9 cellular contexts compared by ENCODE assay signal in genomic region chr11:114296190-114296978, GRCh38. TPM values are rescaled to one million over a fixed set of nuclear protein-coding genes. Genes with fewer than 3 reads are reported as not detected.
A peak's percentile ranks its signal among the peaks of the same experiment; 100 is the strongest.
DNase-seq lines count a peak whose midpoint lies in the region; ATAC-seq and TF ChIP-seq lines count a peak whose summit lies in the region.
"Had no signal": no experiment of that assay in that cellular context is flagged by ENCODE, and none has a peak within 500 bp of the region (broad histone marks: within the 10 kb centered on the region; RNA-seq: fewer than 3 reads in every experiment).

NNMT (plus strand) TSS chr11:114296399; CDS start chr11:114296557, 158 bp downstream.

- H3K27ac ChIP-seq in right lobe of liver: peak within 1 kb of the TSS; percentile 89 to 98 (median 95)
- H3K27ac ChIP-seq in suprapubic skin: peak within 1 kb of the TSS; percentile 94
- H3K27ac ChIP-seq: neutrophil had no signal

- peak; percentile 42 to 82 (median 68) for ATAC-seq in right lobe of liver

- TF ChIP-seq EP300 in suprapubic skin (IDR thresholded peaks at IDR 0.05): no peak

- no peaks in the 10 kb centered on the region for H3K36me3 Mint-ChIP-seq in activated CD4-positive, alpha-beta T cell treated with anti-CD3 and anti-CD28 coated beads, Interleukin-2, amount 10 ng/mL, durations not matched to agents 24 days and 14 days (ENCODE audit: low read depth)

- no peak within 1 kb of the TSS for H3K4me3 Mint-ChIP-seq in activated CD4-positive, alpha-beta T cell treated with anti-CD3 and anti-CD28 coated beads, Interleukin-2, amount 10 ng/mL, durations not matched to agents 24 days and 14 days

- H3K27me3 ChIP-seq in right lobe of liver (no peaks in the 10 kb centered on the region), suprapubic skin (no peaks in the 10 kb centered on the region)
- H3K27me3 ChIP-seq: neutrophil had no signal

- H3K36me3 ChIP-seq in right lobe of liver: peaks cover 0 to 26% (median 9%) of the 10 kb centered on the region in 4 donors
- peaks cover 8% of the 10 kb centered on the region for H3K36me3 ChIP-seq in suprapubic skin
- H3K36me3 ChIP-seq: neutrophil had no signal

- no peak within 1 kb of the TSS for H3K27ac Mint-ChIP-seq in activated CD4-positive, alpha-beta T cell treated with anti-CD3 and anti-CD28 coated beads, Interleukin-2, amount 10 ng/mL, durations not matched to agents 24 days and 14 days

- H3K9me3 Mint-ChIP-seq in activated CD4-positive, alpha-beta T cell treated with anti-CD3 and anti-CD28 coated beads, Interleukin-2, amount 10 ng/mL, durations not matched to agents 24 days and 14 days: peaks cover 6% of the 10 kb centered on the region

- TF ChIP-seq POLR2A in right lobe of liver (IDR thresholded peaks at IDR 0.05) (peak; percentile 95), suprapubic skin (IDR thresholded peaks at IDR 0.05) (peak; percentile 27 to 88)

- peak within 1 kb of the TSS; percentile 68 for H3K4me3 ChIP-seq in choroid plexus epithelial cell (ENCODE audit: low read depth, low read length)
- H3K4me3 ChIP-seq in right lobe of liver: peak within 1 kb of the TSS; percentile 40 to 69 (median 66)
- H3K4me3 ChIP-seq in suprapubic skin: peak within 1 kb of the TSS; percentile 51

- H3K4me1 ChIP-seq in right lobe of liver: peaks cover 0 to 38% (median 12%) of the 10 kb centered on the region in 4 donors
- peaks cover 27% of the 10 kb centered on the region for H3K4me1 ChIP-seq in suprapubic skin

- H3K9me3 ChIP-seq in right lobe of liver (no peaks in the 10 kb centered on the region), suprapubic skin (no peaks in the 10 kb centered on the region)
- H3K9me3 ChIP-seq: neutrophil had no signal

- intact Hi-C loops in right lobe of liver (cut with DNase I): no loop called here
- intact Hi-C loops in activated CD4-positive, alpha-beta T cell treated with anti-CD3 and anti-CD28 coated beads, Interleukin-2, amount 10 ng/mL, durations not matched to agents 24 days and 14 days (cut with micrococcal nuclease): no loop called here

- WGBS in right lobe of liver (ENCODE audit: insufficient coverage, low coverage, low lambda C conversion rate, missing lambda C conversion rate): 19% methylated on average over 12 of the region's 12 CpGs
- WGBS in suprapubic skin: 55% methylated on average over 12 of the region's 12 CpGs

- H3K27me3 Mint-ChIP-seq in activated CD4-positive, alpha-beta T cell treated with anti-CD3 and anti-CD28 coated beads, Interleukin-2, amount 10 ng/mL, durations not matched to agents 24 days and 14 days: peaks cover 18% of the 10 kb centered on the region

- DNase-seq in HK-2 (ENCODE audit: unreplicated experiment) (peak; percentile 78), choroid plexus epithelial cell (ENCODE audit: low read depth) (peak; percentile 98), right lobe of liver (peak; percentile 78 to 87 (median 86)), suprapubic skin (ENCODE audit: low spot score in 2 of 2) (peak; percentile 90 to 91), NCI-H2171 (lab: John Stamatoyannopoulos, UW) (no peak)
- DNase-seq in activated CD8-positive, alpha-beta memory T cell treated with anti-CD3 and anti-CD28 coated beads, Interleukin-2, amount 50 U/mL, for 4 hours: no peak
- no peak for DNase-seq in activated CD4-positive, alpha-beta T cell treated with anti-CD3 and anti-CD28 coated beads, Interleukin-2, amount 10 ng/mL, durations not matched to agents 24 days and 14 days
- DNase-seq in effector CD4-positive, alpha-beta T cell: no peak

- TF ChIP-seq CTCF in choroid plexus epithelial cell (conservative IDR thresholded peaks at IDR 0.05; ENCODE audit: low read depth, low read length): peak; percentile 21
- TF ChIP-seq CTCF in right lobe of liver (IDR thresholded peaks at IDR 0.05): no peak
- no peak for TF ChIP-seq CTCF in suprapubic skin (IDR thresholded peaks at IDR 0.05)

- peaks cover 3% of the 10 kb centered on the region for H3K4me1 Mint-ChIP-seq in activated CD4-positive, alpha-beta T cell treated with anti-CD3 and anti-CD28 coated beads, Interleukin-2, amount 10 ng/mL, durations not matched to agents 24 days and 14 days

RNA-seq across cellular contexts. Expression of gene NNMT, which starts in this region (rescaled TPM):
- 1,000 to 10,000 TPM in 4 of 6 experiments, 100 to 1,000 TPM in 2; 634 to 3,368 (median 2,270) TPM for total RNA-seq in right lobe of liver
- total RNA-seq in suprapubic skin: 100 to 1,000 TPM; 106 to 269 (median 210) TPM
- total RNA-seq in activated CD4-positive, alpha-beta T cell treated with anti-CD3 and anti-CD28 coated beads, Interleukin-2, amount 10 ng/mL, durations not matched to agents 24 days and 14 days: not detected in 2 replicates

Comparison
In these comparisons a context has a peak if more than half of its experiments do, and no peak if none do; other contexts are left out.
1. RNA of gene NNMT (total RNA-seq): 634 to 3,368 TPM in right lobe of liver and 106 to 269 TPM in suprapubic skin; not detected in activated CD4-positive, alpha-beta T cell treated with anti-CD3 and anti-CD28 coated beads, Interleukin-2, amount 10 ng/mL, durations not matched to agents 24 days and 14 days; every median in the first group is over 100 times any median in the second.
2. DNase-seq: peak in HK-2 (single experiment), choroid plexus epithelial cell (single experiment), right lobe of liver (3 of 3) and suprapubic skin (2 of 2); none in NCI-H2171 (single experiment), activated CD8-positive, alpha-beta memory T cell treated with anti-CD3 and anti-CD28 coated beads, Interleukin-2, amount 50 U/mL, for 4 hours (single experiment), activated CD4-positive, alpha-beta T cell treated with anti-CD3 and anti-CD28 coated beads, Interleukin-2, amount 10 ng/mL, durations not matched to agents 24 days and 14 days (single experiment) and effector CD4-positive, alpha-beta T cell (single experiment).
3. Peak in every context shown above with its lines, with median percentiles within 50 percentile points of each other: H3K4me3 ChIP-seq.